In the genomic region with DNA sequence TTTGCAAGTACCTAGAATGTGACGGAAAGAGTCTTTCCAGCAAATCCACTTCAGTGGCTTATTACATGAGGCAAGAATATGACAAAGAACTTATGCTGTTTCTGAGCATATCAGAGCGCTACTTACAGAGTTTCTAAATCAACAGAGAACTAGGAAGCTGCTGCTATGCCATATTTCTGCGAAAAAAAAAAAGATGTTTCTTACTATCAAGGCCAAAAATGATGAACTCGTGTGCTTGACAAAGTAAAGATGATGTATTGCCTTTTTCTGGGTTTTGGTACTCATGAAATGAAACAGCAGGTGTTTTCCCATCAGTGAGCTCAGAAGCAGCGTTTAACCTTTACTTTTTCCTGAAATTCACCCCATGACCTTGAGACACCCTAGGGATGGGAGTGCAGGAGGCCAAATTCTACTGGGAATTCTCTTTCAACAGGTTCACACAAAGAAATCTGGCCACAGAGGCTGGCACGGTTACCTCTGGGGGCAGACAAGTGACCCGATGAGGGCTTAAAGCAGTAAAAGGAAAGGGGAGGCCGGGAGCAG, we compare ENCODE assay signal across 1 cellular context.
TF ChIP-seq lines count a peak whose summit lies in the region.

No MANE protein-coding gene starts in this region.

TF ChIP-seq in GM12878, 131 proteins besides CTCF, POLR2A, EP300 and RAD21 (continued from another document and continues in another):
- TF ChIP-seq, protein P1, sequence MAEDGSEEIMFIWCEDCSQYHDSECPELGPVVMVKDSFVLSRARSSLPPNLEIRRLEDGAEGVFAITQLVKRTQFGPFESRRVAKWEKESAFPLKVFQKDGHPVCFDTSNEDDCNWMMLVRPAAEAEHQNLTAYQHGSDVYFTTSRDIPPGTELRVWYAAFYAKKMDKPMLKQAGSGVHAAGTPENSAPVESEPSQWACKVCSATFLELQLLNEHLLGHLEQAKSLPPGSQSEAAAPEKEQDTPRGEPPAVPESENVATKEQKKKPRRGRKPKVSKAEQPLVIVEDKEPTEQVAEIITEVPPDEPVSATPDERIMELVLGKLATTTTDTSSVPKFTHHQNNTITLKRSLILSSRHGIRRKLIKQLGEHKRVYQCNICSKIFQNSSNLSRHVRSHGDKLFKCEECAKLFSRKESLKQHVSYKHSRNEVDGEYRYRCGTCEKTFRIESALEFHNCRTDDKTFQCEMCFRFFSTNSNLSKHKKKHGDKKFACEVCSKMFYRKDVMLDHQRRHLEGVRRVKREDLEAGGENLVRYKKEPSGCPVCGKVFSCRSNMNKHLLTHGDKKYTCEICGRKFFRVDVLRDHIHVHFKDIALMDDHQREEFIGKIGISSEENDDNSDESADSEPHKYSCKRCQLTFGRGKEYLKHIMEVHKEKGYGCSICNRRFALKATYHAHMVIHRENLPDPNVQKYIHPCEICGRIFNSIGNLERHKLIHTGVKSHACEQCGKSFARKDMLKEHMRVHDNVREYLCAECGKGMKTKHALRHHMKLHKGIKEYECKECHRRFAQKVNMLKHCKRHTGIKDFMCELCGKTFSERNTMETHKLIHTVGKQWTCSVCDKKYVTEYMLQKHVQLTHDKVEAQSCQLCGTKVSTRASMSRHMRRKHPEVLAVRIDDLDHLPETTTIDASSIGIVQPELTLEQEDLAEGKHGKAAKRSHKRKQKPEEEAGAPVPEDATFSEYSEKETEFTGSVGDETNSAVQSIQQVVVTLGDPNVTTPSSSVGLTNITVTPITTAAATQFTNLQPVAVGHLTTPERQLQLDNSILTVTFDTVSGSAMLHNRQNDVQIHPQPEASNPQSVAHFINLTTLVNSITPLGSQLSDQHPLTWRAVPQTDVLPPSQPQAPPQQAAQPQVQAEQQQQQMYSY (CRISPR knock-in tag; IDR thresholded peaks at IDR 0.05): no peak
- TF ChIP-seq WRNIP1 (IDR thresholded peaks at IDR 0.05; ENCODE audit: borderline replicate concordance, low read depth, low read length) (no peak), DPF2 (IDR thresholded peaks at IDR 0.05) (peak; percentile 33; the same call in 1 of the 2 replicates), STAT3 (IDR thresholded peaks at IDR 0.05; ENCODE audit: low read depth, low read length) (no peak), KAT2A (conservative IDR thresholded peaks at IDR 0.05; ENCODE audit: control insufficient read depth, low read depth, low read length) (no peak), PAX5 (IDR thresholded peaks at IDR 0.05; ENCODE audit: borderline replicate concordance, low read depth, low read length) (no peak), BCL11A (IDR thresholded peaks at IDR 0.05; ENCODE audit: low read depth, low read length) (peak; percentile 54; the same call in 1 of the 2 replicates), NFIC (IDR thresholded peaks at IDR 0.05; ENCODE audit: low read depth, low read length) (peak; percentile 91), SMARCA5 (IDR thresholded peaks at IDR 0.05) (no peak), ESRRA (IDR thresholded peaks at IDR 0.05; ENCODE audit: low read length) (peak; percentile 83; the same call in 1 of the 2 replicates), EZH2 (IDR thresholded peaks at IDR 0.05; ENCODE audit: borderline replicate concordance, control insufficient read depth, low read depth, low read length) (no peak), HDAC6 (IDR thresholded peaks at IDR 0.05; ENCODE audit: unreplicated experiment) (no peak), POLR2AphosphoS5 (IDR thresholded peaks at IDR 0.05; ENCODE audit: low read length) (no peak), FOS (IDR thresholded peaks at IDR 0.05; ENCODE audit: borderline replicate concordance, extremely low read depth, insufficient read length) (no peak), KDM1A (IDR thresholded peaks at IDR 0.05; ENCODE audit: borderline replicate concordance) (no peak), MEF2A (IDR thresholded peaks at IDR 0.05; ENCODE audit: insufficient read depth, low read depth, low read length) (peak; percentile 51; the same call in 1 of the 2 replicates), NRF1 (conservative IDR thresholded peaks at IDR 0.05; ENCODE audit: low read depth, low read length) (no peak), SMAD1 (IDR thresholded peaks at IDR 0.05; ENCODE audit: low read depth, partially characterized antibody) (no peak), MEF2B (IDR thresholded peaks at IDR 0.05; ENCODE audit: partially characterized antibody, poor library complexity, severe bottlenecking) (no peak), NR2C1 (IDR thresholded peaks at IDR 0.05) (no peak), SREBF2 (IDR thresholded peaks at IDR 0.05; ENCODE audit: low read length) (no peak), CEBPB (IDR thresholded peaks at IDR 0.05; ENCODE audit: borderline replicate concordance in 1 of 2, low read depth in 2 of 2, low read length in 2 of 2) (peak in 1 of 2 experiments; percentile 50; a peak in 1 of 4 replicates), IKZF2 (IDR thresholded peaks at IDR 0.05) (peak; percentile 40 to 52; a peak in 3 of 4 replicates), NR2F1 (conservative IDR thresholded peaks at IDR 0.05) (peak; percentile 69), CREM (IDR thresholded peaks at IDR 0.05; ENCODE audit: low read depth) (peak; percentile 71), NFYA (IDR thresholded peaks at IDR 0.05; ENCODE audit: borderline replicate concordance, low read depth, low read length) (no peak), NFXL1 (IDR thresholded peaks at IDR 0.05; ENCODE audit: borderline replicate concordance) (no peak), ATF7 (IDR thresholded peaks at IDR 0.05; ENCODE audit: low read depth) (peak; percentile 73), SPI1 (IDR thresholded peaks at IDR 0.05; ENCODE audit: borderline replicate concordance, insufficient read depth, low read depth, low read length) (no peak), MXI1 (IDR thresholded peaks at IDR 0.05; ENCODE audit: low read depth, low read length) (no peak)
- TF ChIP-seq, protein P2, sequence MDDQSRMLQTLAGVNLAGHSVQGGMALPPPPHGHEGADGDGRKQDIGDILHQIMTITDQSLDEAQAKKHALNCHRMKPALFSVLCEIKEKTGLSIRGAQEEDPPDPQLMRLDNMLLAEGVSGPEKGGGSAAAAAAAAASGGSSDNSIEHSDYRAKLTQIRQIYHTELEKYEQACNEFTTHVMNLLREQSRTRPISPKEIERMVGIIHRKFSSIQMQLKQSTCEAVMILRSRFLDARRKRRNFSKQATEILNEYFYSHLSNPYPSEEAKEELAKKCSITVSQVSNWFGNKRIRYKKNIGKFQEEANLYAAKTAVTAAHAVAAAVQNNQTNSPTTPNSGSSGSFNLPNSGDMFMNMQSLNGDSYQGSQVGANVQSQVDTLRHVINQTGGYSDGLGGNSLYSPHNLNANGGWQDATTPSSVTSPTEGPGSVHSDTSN (IDR thresholded peaks at IDR 0.05; ENCODE audit: insufficient replicate concordance, low read depth, low read length): peak; percentile 39
- TF ChIP-seq, protein P3, sequence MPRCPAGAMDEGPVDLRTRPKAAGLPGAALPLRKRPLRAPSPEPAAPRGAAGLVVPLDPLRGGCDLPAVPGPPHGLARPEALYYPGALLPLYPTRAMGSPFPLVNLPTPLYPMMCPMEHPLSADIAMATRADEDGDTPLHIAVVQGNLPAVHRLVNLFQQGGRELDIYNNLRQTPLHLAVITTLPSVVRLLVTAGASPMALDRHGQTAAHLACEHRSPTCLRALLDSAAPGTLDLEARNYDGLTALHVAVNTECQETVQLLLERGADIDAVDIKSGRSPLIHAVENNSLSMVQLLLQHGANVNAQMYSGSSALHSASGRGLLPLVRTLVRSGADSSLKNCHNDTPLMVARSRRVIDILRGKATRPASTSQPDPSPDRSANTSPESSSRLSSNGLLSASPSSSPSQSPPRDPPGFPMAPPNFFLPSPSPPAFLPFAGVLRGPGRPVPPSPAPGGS (IDR thresholded peaks at IDR 0.05; ENCODE audit: borderline replicate concordance, insufficient read depth, low read depth, low read length, poor library complexity, severe bottlenecking): peak; percentile 86
- TF ChIP-seq, protein P4, sequence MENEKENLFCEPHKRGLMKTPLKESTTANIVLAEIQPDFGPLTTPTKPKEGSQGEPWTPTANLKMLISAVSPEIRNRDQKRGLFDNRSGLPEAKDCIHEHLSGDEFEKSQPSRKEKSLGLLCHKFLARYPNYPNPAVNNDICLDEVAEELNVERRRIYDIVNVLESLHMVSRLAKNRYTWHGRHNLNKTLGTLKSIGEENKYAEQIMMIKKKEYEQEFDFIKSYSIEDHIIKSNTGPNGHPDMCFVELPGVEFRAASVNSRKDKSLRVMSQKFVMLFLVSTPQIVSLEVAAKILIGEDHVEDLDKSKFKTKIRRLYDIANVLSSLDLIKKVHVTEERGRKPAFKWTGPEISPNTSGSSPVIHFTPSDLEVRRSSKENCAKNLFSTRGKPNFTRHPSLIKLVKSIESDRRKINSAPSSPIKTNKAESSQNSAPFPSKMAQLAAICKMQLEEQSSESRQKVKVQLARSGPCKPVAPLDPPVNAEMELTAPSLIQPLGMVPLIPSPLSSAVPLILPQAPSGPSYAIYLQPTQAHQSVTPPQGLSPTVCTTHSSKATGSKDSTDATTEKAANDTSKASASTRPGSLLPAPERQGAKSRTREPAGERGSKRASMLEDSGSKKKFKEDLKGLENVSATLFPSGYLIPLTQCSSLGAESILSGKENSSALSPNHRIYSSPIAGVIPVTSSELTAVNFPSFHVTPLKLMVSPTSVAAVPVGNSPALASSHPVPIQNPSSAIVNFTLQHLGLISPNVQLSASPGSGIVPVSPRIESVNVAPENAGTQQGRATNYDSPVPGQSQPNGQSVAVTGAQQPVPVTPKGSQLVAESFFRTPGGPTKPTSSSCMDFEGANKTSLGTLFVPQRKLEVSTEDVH (IDR thresholded peaks at IDR 0.05; ENCODE audit: low read depth, partially characterized antibody): no peak
- TF ChIP-seq, protein P5, sequence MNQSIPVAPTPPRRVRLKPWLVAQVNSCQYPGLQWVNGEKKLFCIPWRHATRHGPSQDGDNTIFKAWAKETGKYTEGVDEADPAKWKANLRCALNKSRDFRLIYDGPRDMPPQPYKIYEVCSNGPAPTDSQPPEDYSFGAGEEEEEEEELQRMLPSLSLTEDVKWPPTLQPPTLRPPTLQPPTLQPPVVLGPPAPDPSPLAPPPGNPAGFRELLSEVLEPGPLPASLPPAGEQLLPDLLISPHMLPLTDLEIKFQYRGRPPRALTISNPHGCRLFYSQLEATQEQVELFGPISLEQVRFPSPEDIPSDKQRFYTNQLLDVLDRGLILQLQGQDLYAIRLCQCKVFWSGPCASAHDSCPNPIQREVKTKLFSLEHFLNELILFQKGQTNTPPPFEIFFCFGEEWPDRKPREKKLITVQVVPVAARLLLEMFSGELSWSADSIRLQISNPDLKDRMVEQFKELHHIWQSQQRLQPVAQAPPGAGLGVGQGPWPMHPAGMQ (IDR thresholded peaks at IDR 0.05; ENCODE audit: borderline replicate concordance): no peak
- TF ChIP-seq, protein P6, sequence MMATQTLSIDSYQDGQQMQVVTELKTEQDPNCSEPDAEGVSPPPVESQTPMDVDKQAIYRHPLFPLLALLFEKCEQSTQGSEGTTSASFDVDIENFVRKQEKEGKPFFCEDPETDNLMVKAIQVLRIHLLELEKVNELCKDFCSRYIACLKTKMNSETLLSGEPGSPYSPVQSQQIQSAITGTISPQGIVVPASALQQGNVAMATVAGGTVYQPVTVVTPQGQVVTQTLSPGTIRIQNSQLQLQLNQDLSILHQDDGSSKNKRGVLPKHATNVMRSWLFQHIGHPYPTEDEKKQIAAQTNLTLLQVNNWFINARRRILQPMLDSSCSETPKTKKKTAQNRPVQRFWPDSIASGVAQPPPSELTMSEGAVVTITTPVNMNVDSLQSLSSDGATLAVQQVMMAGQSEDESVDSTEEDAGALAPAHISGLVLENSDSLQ (IDR thresholded peaks at IDR 0.05): peak; percentile 55
- TF ChIP-seq, protein P7, sequence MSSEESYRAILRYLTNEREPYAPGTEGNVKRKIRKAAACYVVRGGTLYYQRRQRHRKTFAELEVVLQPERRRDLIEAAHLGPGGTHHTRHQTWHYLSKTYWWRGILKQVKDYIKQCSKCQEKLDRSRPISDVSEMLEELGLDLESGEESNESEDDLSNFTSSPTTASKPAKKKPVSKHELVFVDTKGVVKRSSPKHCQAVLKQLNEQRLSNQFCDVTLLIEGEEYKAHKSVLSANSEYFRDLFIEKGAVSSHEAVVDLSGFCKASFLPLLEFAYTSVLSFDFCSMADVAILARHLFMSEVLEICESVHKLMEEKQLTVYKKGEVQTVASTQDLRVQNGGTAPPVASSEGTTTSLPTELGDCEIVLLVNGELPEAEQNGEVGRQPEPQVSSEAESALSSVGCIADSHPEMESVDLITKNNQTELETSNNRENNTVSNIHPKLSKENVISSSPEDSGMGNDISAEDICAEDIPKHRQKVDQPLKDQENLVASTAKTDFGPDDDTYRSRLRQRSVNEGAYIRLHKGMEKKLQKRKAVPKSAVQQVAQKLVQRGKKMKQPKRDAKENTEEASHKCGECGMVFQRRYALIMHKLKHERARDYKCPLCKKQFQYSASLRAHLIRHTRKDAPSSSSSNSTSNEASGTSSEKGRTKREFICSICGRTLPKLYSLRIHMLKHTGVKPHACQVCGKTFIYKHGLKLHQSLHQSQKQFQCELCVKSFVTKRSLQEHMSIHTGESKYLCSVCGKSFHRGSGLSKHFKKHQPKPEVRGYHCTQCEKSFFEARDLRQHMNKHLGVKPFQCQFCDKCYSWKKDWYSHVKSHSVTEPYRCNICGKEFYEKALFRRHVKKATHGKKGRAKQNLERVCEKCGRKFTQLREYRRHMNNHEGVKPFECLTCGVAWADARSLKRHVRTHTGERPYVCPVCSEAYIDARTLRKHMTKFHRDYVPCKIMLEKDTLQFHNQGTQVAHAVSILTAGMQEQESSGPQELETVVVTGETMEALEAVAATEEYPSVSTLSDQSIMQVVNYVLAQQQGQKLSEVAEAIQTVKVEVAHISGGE (CRISPR knock-in tag; IDR thresholded peaks at IDR 0.05): no peak
- TF ChIP-seq, protein P8, sequence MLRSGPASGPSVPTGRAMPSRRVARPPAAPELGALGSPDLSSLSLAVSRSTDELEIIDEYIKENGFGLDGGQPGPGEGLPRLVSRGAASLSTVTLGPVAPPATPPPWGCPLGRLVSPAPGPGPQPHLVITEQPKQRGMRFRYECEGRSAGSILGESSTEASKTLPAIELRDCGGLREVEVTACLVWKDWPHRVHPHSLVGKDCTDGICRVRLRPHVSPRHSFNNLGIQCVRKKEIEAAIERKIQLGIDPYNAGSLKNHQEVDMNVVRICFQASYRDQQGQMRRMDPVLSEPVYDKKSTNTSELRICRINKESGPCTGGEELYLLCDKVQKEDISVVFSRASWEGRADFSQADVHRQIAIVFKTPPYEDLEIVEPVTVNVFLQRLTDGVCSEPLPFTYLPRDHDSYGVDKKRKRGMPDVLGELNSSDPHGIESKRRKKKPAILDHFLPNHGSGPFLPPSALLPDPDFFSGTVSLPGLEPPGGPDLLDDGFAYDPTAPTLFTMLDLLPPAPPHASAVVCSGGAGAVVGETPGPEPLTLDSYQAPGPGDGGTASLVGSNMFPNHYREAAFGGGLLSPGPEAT (IDR thresholded peaks at IDR 0.05; ENCODE audit: low read depth): peak; percentile 28; the same call in 1 of the 2 replicates
- TF ChIP-seq, protein P9, sequence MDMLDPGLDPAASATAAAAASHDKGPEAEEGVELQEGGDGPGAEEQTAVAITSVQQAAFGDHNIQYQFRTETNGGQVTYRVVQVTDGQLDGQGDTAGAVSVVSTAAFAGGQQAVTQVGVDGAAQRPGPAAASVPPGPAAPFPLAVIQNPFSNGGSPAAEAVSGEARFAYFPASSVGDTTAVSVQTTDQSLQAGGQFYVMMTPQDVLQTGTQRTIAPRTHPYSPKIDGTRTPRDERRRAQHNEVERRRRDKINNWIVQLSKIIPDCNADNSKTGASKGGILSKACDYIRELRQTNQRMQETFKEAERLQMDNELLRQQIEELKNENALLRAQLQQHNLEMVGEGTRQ (IDR thresholded peaks at IDR 0.05; ENCODE audit: borderline replicate concordance, low read depth, low read length): no peak
